ENCODE assay signal across 12 cellular contexts in genomic region chr2:96530474-96531357, GRCh38. TPM values are rescaled to one million over a fixed set of nuclear protein-coding genes. Genes with fewer than 3 reads are reported as not detected.
A peak's percentile ranks its signal among the peaks of the same experiment; 100 is the strongest.
DNase-seq lines count a peak whose midpoint lies in the region; ATAC-seq, FAIRE-seq and TF ChIP-seq lines count a peak whose summit lies in the region.
"Had no signal": no experiment of that assay in that cellular context is flagged by ENCODE, and none has a peak within 500 bp of the region (broad histone marks: within the 10 kb centered on the region; RNA-seq: fewer than 3 reads in every experiment).

No MANE protein-coding gene starts in this region.

- no peaks in the 10 kb centered on the region for H3K9me1 ChIP-seq in K562 (ENCODE audit: control insufficient read depth, insufficient read depth, low read length)

- H3K79me2 ChIP-seq in K562 (ENCODE audit: control insufficient read depth, insufficient read depth, low read length): no peaks in the 10 kb centered on the region
- no peaks in the 10 kb centered on the region for H3K79me2 ChIP-seq in osteoblast (ENCODE audit: insufficient read depth, low read length)
- H3K79me2 ChIP-seq: parathyroid adenoma had no signal

- H3K4me2 ChIP-seq in BLaER1 (peak overlapping the region; percentile 99), K562 (ENCODE audit: insufficient read depth, low read length) (no peak overlapping the region), osteoblast (ENCODE audit: insufficient read depth, low read length) (no peak overlapping the region)

- H3K27ac ChIP-seq in BLaER1: peak overlapping the region; percentile 87
- no peak overlapping the region; the same call in 2 of the 3 replicates for H3K27ac ChIP-seq in K562 (ENCODE audit: extremely low read depth, low read depth, low read length)
- H3K27ac ChIP-seq in osteoblast (ENCODE audit: low read depth, low read length): no peak overlapping the region

- H3K27me3 ChIP-seq in BLaER1: no peaks in the 10 kb centered on the region
- H3K27me3 ChIP-seq in K562 (ENCODE audit: control insufficient read depth in 2 of 2, insufficient read depth in 2 of 2, low read length in 2 of 2): peaks cover 0 to 29% of the 10 kb centered on the region in 2 experiments; a peak in 3 of 5 replicates
- H3K27me3 ChIP-seq in osteoblast (ENCODE audit: insufficient read depth, low read length): peaks cover 6% of the 10 kb centered on the region

- no peak for TF ChIP-seq POLR2A in K562 (conservative IDR thresholded peaks at IDR 0.05)

- H3K9me3 ChIP-seq in BLaER1 (no peaks in the 10 kb centered on the region), K562 (replicated peaks; ENCODE audit: control insufficient read depth, insufficient read depth, low read depth, low read length) (no peaks in the 10 kb centered on the region), osteoblast (ENCODE audit: low read depth, low read length) (no peaks in the 10 kb centered on the region)
- H3K9me3 ChIP-seq: Caco-2 had no signal

- TF ChIP-seq CTCF in K562 (IDR thresholded peaks at IDR 0.05 in 2 of 3, conservative IDR thresholded peaks at IDR 0.05 in 1 of 3; ENCODE audit: insufficient read depth in 2 of 3, low read depth in 1 of 3, low read length in 3 of 3): no peak
- TF ChIP-seq CTCF in osteoblast (IDR thresholded peaks at IDR 0.05; ENCODE audit: extremely low read depth, low read depth, low read length): no peak

- H3K4me3 ChIP-seq in BLaER1 (peak overlapping the region; percentile 59), K562 (no peak overlapping the region), osteoblast (ENCODE audit: insufficient read depth, low read length) (no peak overlapping the region)

- H3K4me1 ChIP-seq in BLaER1 (peaks cover 96% of the 10 kb centered on the region), K562 (replicated peaks in 1 of 2; ENCODE audit: control insufficient read depth in 2 of 2, insufficient read depth in 2 of 2, low read length in 2 of 2) (peaks cover 10 to 18% of the 10 kb centered on the region in 2 experiments), osteoblast (ENCODE audit: insufficient read depth, low read length) (peaks cover 57% of the 10 kb centered on the region)
- H3K4me1 ChIP-seq: Caco-2 had no signal

- intact Hi-C loops in K562 (cut with micrococcal nuclease): no loop called here

- no peak overlapping the region for H2AFZ ChIP-seq in K562 (ENCODE audit: low read depth, low read length)
- no peak overlapping the region for H2AFZ ChIP-seq in osteoblast (ENCODE audit: low read length)

- no peaks in the 10 kb centered on the region for H3K36me3 ChIP-seq in BLaER1
- no peaks in the 10 kb centered on the region for H3K36me3 ChIP-seq in K562 (ENCODE audit: control insufficient read depth, insufficient read depth, low read length)
- no peaks in the 10 kb centered on the region for H3K36me3 ChIP-seq in osteoblast (ENCODE audit: insufficient read depth, low read length)

- H3K9ac ChIP-seq in BLaER1 (peak overlapping the region; percentile 76), K562 (ENCODE audit: insufficient read depth in 1 of 2, low read depth in 2 of 2, low read length in 2 of 2) (peak overlapping the region in 1 of 2 experiments; percentile 22; a peak in 2 of 4 replicates)

- no peak for FAIRE-seq in K562 (lab: Jason Lieb, UNC)

- no peak for ATAC-seq in K562
- no peak for ATAC-seq in GM19397 (IDR thresholded peaks at IDR 0.05; ENCODE audit: unreplicated experiment)

- DNase-seq in EH (ENCODE audit: low read depth) (peak; percentile 35), K562 (ENCODE audit: extremely low read depth in 1 of 4, low spot score in 3 of 4) (no peak), osteoblast (ENCODE audit: insufficient read length, low spot score, missing footprints) (peak; percentile 85), iPS-NIHi11 (ENCODE audit: low spot score) (no peak), DMS79 treated with DMSO at 0.1 percent for 48 hours (lab: John Stamatoyannopoulos, UW) (no peak), MV-4-11 (lab: John Stamatoyannopoulos, UW) (no peak)
- DNase-seq: Caco-2, NCI-H1930, PC-9 had no signal

- 41% methylated on average over 16 of the region's 16 CpGs for WGBS in K562 (ENCODE audit: insufficient coverage, low coverage, missing lambda C conversion rate)

- no peak for TF ChIP-seq EP300 in K562 (IDR thresholded peaks at IDR 0.05; ENCODE audit: low read length)

- TF ChIP-seq RAD21 in K562 (CRISPR knock-in tag; conservative IDR thresholded peaks at IDR 0.05 in 1 of 2, IDR thresholded peaks at IDR 0.05 in 1 of 2): no peak

- H4K20me1 ChIP-seq in BLaER1: no peaks in the 10 kb centered on the region
- H4K20me1 ChIP-seq in K562 (replicated peaks; ENCODE audit: control insufficient read depth, insufficient read depth, low read length): no peaks in the 10 kb centered on the region
- H4K20me1 ChIP-seq in osteoblast (ENCODE audit: insufficient read depth, low read length): no peaks in the 10 kb centered on the region

- CTCF ChIA-PET in K562 (lab: Yijun Ruan, JAX; ENCODE audit: low intra/inter-chr PET ratio): no interaction called here

- no TSS peak for BruUV-seq in K562 (replicated peaks; lab: Mats Ljungman, UMichigan)

- in situ Hi-C loops in K562 (cut with MboI): no loop called here

- POLR2A ChIA-PET in K562 (lab: Yijun Ruan, JAX): interaction anchor here (0.7 to 1.6 kb wide), 4 partner anchors 12 to 73 kb away, joined by 3 to 4 read pairs (median 4); no protein-coding TSS in a partner anchor

TF ChIP-seq in K562, 482 proteins besides CTCF, POLR2A, EP300 and RAD21:
- TF ChIP-seq ATF3 (IDR thresholded peaks at IDR 0.05) (peak; percentile 25; the same call in 1 of the 2 replicates), ATF3 (CRISPR knock-in tag; conservative IDR thresholded peaks at IDR 0.05) (no peak), SAFB2 (IDR thresholded peaks at IDR 0.05; ENCODE audit: borderline replicate concordance, low read depth, low read length, severe bottlenecking) (no peak)

RNA-seq across cellular contexts. Expression of gene ARID5A, which starts 5.8 kb away (rescaled TPM):
- total RNA-seq in K562 (2011; cell fraction: chromatin; rRNA removed; ENCODE audit: low replicate concordance): 4.9 and 10.9 TPM in 2 replicates
- total RNA-seq in K562 (2011; cell fraction: nucleolus; rRNA removed): 7.4 and 9.2 TPM in 2 replicates
- 4.5 TPM in 2 replicates for total RNA-seq in K562 (2011; cell fraction: nucleoplasm; rRNA removed)
- total RNA-seq in K562 (2014; rRNA removed) (6.5 and 7.1 TPM in 2 replicates), K562 (2014; rRNA removed; fragmentation: Illumina TruSeq; extraction: Trizol) (0.83 and 1.9 TPM in 2 replicates), K562 (2015; rRNA removed; fragmentation: Illumina TruSeq; extraction: Trizol) (4.1 and 5.1 TPM in 2 replicates), K562 (2021) (11.0 and 12.4 TPM in 2 replicates), osteoblast (7.6 and 9.7 TPM in 2 replicates)
- polyA plus RNA-seq in K562 (2011; rRNA removed) (3.0 and 4.5 TPM in 2 replicates), K562 (2014; fragmentation: Illumina TruSeq; extraction: Trizol) (3.0 and 6.8 TPM in 2 replicates), K562 (2014; fragmentation: Nextera tagmentation; extraction: Ambion mirVana) (under 1 TPM; 0.14 to 0.17 TPM), K562 (2014; rRNA removed) (8.4 and 12.5 TPM in 2 replicates)
- polyA plus RNA-seq in K562 (2011; cell fraction: cytosol; rRNA removed): 3.0 and 9.9 TPM in 2 replicates
- polyA plus RNA-seq in K562 (2011; cell fraction: nucleus; rRNA removed): 8.8 and 17.2 TPM in 2 replicates
- polyA plus RNA-seq in K562 (2012): 6.1 and 12.4 TPM in 2 replicates
- polyA minus RNA-seq in K562 (2011; rRNA and poly(A)+ RNA removed): 0.93 and 1.1 TPM in 2 replicates
- polyA minus RNA-seq in K562 (2011; cell fraction: cytosol; rRNA and poly(A)+ RNA removed): 2.8 and 6.6 TPM in 2 replicates
- polyA minus RNA-seq in K562 (2011; cell fraction: nucleus; rRNA and poly(A)+ RNA removed): 3.9 and 5.2 TPM in 2 replicates

RNA-seq across cellular contexts. Expression of gene NEURL3, which starts 25.6 kb away (rescaled TPM):
- not detected in 2 replicates for total RNA-seq in K562 (2011; cell fraction: chromatin; rRNA removed; ENCODE audit: low replicate concordance)
- not detected in 2 replicates for total RNA-seq in K562 (2011; cell fraction: nucleolus; rRNA removed)
- total RNA-seq in K562 (2011; cell fraction: nucleoplasm; rRNA removed): not detected in 2 replicates
- total RNA-seq in K562 (2014; rRNA removed) (not detected in 2 replicates), K562 (2014; rRNA removed; fragmentation: Illumina TruSeq; extraction: Trizol) (not detected in 2 replicates), K562 (2015; rRNA removed; fragmentation: Illumina TruSeq; extraction: Trizol) (not detected in 2 replicates), K562 (2021) (not detected in 2 replicates), osteoblast (0.29 TPM in 1 of 2 replicates, not detected in the other)
- polyA plus RNA-seq in K562 (2011; rRNA removed) (not detected in 2 replicates), K562 (2014; fragmentation: Illumina TruSeq; extraction: Trizol) (not detected in 2 replicates), K562 (2014; fragmentation: Nextera tagmentation; extraction: Ambion mirVana) (not detected), K562 (2014; rRNA removed) (not detected in 2 replicates)
- not detected in 2 replicates for polyA plus RNA-seq in K562 (2011; cell fraction: cytosol; rRNA removed)
- not detected in 2 replicates for polyA plus RNA-seq in K562 (2011; cell fraction: nucleus; rRNA removed)
- not detected in 2 replicates for polyA plus RNA-seq in K562 (2012)
- not detected in 2 replicates for polyA minus RNA-seq in K562 (2011; rRNA and poly(A)+ RNA removed)
- polyA minus RNA-seq in K562 (2011; cell fraction: cytosol; rRNA and poly(A)+ RNA removed): not detected in 2 replicates
- not detected in 2 replicates for polyA minus RNA-seq in K562 (2011; cell fraction: nucleus; rRNA and poly(A)+ RNA removed)

Comparison
In these comparisons a context has a peak if more than half of its experiments do, and no peak if none do; other contexts are left out.
1. DNase-seq: peak in EH (single experiment) and osteoblast (single experiment); none in K562 (0 of 4), iPS-NIHi11 (single experiment), DMS79 treated with DMSO at 0.1 percent for 48 hours (single experiment) and MV-4-11 (single experiment).